ENCODE assay signal across 8 cellular contexts in genomic region chr11:62610814-62611704, GRCh38. TPM values are rescaled to one million over a fixed set of nuclear protein-coding genes. Genes with fewer than 3 reads are reported as not detected.
DNase-seq lines count a peak whose midpoint lies in the region; ATAC-seq, FAIRE-seq and TF ChIP-seq lines count a peak whose summit lies in the region.

No MANE protein-coding gene starts in this region.

- whole genome bisulfite sequencing in gastroesophageal sphincter (ENCODE audit: low coverage in 1 of 2), 2 donors = 80% methylated on average over 1 of the region's 28 CpGs; no CpG with 5 or more reads in 1 of the 2 donors

- H3K27me3 ChIP-seq in WERI-Rb-1 (ENCODE audit: insufficient read depth, low read depth, severe bottlenecking) = no peaks in the 10 kb centered on the region
- no peaks in the 10 kb centered on the region for H3K27me3 ChIP-seq in gastroesophageal sphincter
- H3K27me3 ChIP-seq in skeletal muscle tissue (ENCODE audit: control insufficient read depth in 3 of 3, insufficient read depth in 3 of 3, low read length in 3 of 3) = no peaks in the 10 kb centered on the region

- peaks cover 2 to 42% (median 21%) of the 10 kb centered on the region in 3 donors for H3K4me1 ChIP-seq in gastroesophageal sphincter
- H3K4me1 ChIP-seq in skeletal muscle tissue (ENCODE audit: control insufficient read depth in 3 of 3, insufficient read depth in 3 of 3, low read length in 3 of 3) = peaks cover 15 to 27% (median 21%) of the 10 kb centered on the region in 3 donors

- H3K27ac ChIP-seq in WERI-Rb-1 (peak overlapping the region; percentile 73), gastroesophageal sphincter (peak overlapping the region; percentile 93 to 98 (median 96)), skeletal muscle tissue (ENCODE audit: low read depth, low read length) (peak overlapping the region; percentile 83)

- FAIRE-seq in GM19239 (lab: Jason Lieb, UNC) = peak; percentile 70

- DNase-seq in GM19239 (ENCODE audit: insufficient read length, low spot score) (no peak), WERI-Rb-1 (no peak), NOMO-1 treated with DMSO at 0.1 percent for 48 hours (lab: John Stamatoyannopoulos, UW; ENCODE audit: unreplicated experiment) (no peak), left lobe of liver (ENCODE audit: low spot score) (no peak)

- H3K9me3 ChIP-seq in WERI-Rb-1 (ENCODE audit: severe bottlenecking) = no peaks in the 10 kb centered on the region
- no peaks in the 10 kb centered on the region for H3K9me3 ChIP-seq in gastroesophageal sphincter
- no peaks in the 10 kb centered on the region for H3K9me3 ChIP-seq in skeletal muscle tissue (ENCODE audit: control insufficient read depth in 3 of 3, low read length in 3 of 3)

- TF ChIP-seq EP300 in gastroesophageal sphincter (IDR thresholded peaks at IDR 0.05) = no peak

- TF ChIP-seq CTCF in WERI-Rb-1 (IDR thresholded peaks at IDR 0.05; ENCODE audit: low read depth, low read length) (no peak), gastroesophageal sphincter (IDR thresholded peaks at IDR 0.05) (no peak)

- peak overlapping the region; percentile 76 for H3K4me3 ChIP-seq in WERI-Rb-1 (ENCODE audit: low read depth, low read length)
- peak overlapping the region; percentile 74 to 95 for H3K4me3 ChIP-seq in gastroesophageal sphincter
- peak overlapping the region; percentile 62 to 86 (median 83) for H3K4me3 ChIP-seq in skeletal muscle tissue (ENCODE audit: low read length in 3 of 3)

- no peak for ATAC-seq in gastroesophageal sphincter
- ATAC-seq in GM19023 (IDR thresholded peaks at IDR 0.05; ENCODE audit: unreplicated experiment) = no peak
- no peak for ATAC-seq in left lobe of liver
- no peak for ATAC-seq in HG03159 (IDR thresholded peaks at IDR 0.05; ENCODE audit: unreplicated experiment)

- TF ChIP-seq POLR2A in gastroesophageal sphincter (IDR thresholded peaks at IDR 0.05) = no peak

- no peaks in the 10 kb centered on the region for H3K36me3 ChIP-seq in WERI-Rb-1
- H3K36me3 ChIP-seq in gastroesophageal sphincter = peaks cover 0 to 68% of the 10 kb centered on the region in 2 donors
- H3K36me3 ChIP-seq in skeletal muscle tissue (ENCODE audit: control insufficient read depth in 3 of 3, insufficient read depth in 3 of 3, low read length in 3 of 3) = peaks cover 9 to 35% (median 16%) of the 10 kb centered on the region in 3 donors

- peak overlapping the region; percentile 68 to 83 (median 83) for H3K9ac ChIP-seq in skeletal muscle tissue (ENCODE audit: low read depth in 1 of 3, low read length in 3 of 3)

RNA-seq across cellular contexts. Expression of gene EML3, which starts 1.5 kb away (rescaled TPM):
- 10 to 100 TPM; 25.4 to 36.7 (median 31.9) TPM for total RNA-seq in gastroesophageal sphincter
- 7.3 TPM for total RNA-seq in skeletal muscle tissue
- 29.9 TPM for total RNA-seq in left lobe of liver

RNA-seq across cellular contexts. Expression of gene ROM1, which starts 2.0 kb away (rescaled TPM):
- 10 to 100 TPM in 3 of 4 donors, 1 to 10 TPM in 1; 3.0 to 18.3 (median 10.7) TPM for total RNA-seq in gastroesophageal sphincter
- total RNA-seq in skeletal muscle tissue = 1.6 TPM
- total RNA-seq in left lobe of liver = 1.1 TPM

RNA-seq across cellular contexts. Expression of gene MTA2, which starts 9.4 kb away (rescaled TPM):
- total RNA-seq in gastroesophageal sphincter (10 to 100 TPM; 67.9 to 88.7 (median 85.6) TPM), skeletal muscle tissue (63.7 TPM), left lobe of liver (24.4 TPM)

RNA-seq across cellular contexts. Expression of gene B3GAT3, which starts 10.7 kb away (rescaled TPM):
- total RNA-seq in gastroesophageal sphincter = 10 to 100 TPM; 11.4 to 25.8 (median 22.4) TPM
- 8.4 TPM for total RNA-seq in skeletal muscle tissue
- total RNA-seq in left lobe of liver = 16.8 TPM

RNA-seq across cellular contexts. Expression of gene TUT1, which starts 19.7 kb away (rescaled TPM):
- total RNA-seq in gastroesophageal sphincter (1 to 10 TPM; 3.8 to 9.6 (median 7.6) TPM), skeletal muscle tissue (4.2 TPM), left lobe of liver (32.6 TPM)
